Comparison of ENCODE assay signal across 21 cellular contexts in the genomic region with DNA sequence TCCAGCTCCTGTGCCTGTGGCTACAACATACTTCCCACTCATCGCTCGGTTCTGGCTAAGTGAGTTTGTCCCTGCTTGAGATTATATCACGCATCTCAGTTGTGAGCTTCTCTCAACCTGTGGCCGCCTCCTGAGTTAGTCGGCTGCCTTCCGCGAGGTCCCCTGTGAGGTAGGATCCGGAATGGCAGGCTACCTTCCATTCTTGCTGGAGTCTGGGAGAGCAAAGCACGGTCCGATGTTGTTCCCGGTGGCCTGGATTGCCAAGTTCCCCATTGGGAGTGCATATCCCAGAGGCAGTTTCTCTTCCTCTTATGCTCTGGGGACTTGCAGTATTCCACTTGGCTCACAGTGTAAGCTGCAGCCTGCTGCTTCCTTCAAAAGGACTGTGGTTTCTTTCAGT.
DNase-seq lines count a peak whose midpoint lies in the region; ATAC-seq and TF ChIP-seq lines count a peak whose summit lies in the region.
"Had no signal": no experiment of that assay in that cellular context is flagged by ENCODE, and none has a peak within 500 bp of the region (broad histone marks: within the 10 kb centered on the region; RNA-seq: fewer than 3 reads in every experiment).

No MANE protein-coding gene starts in this region.

- CTCF ChIA-PET in RWPE1 (lab: Yijun Ruan, JAX), result no interaction called here
- CTCF ChIA-PET in activated CD8-positive, alpha-beta memory T cell treated with anti-CD3 and anti-CD28 coated beads, Interleukin-2, amount 10 ng/mL, durations not matched to agents 7 days and 5 days (lab: Charles Lee), result no interaction called here

- H3K4me1 ChIP-seq in left ventricle myocardium inferior, result peaks cover 21% of the 10 kb centered on the region
- H3K4me1 ChIP-seq: vagina had no signal

- no peak overlapping the region for H3K27ac ChIP-seq in left ventricle myocardium inferior (replicated peaks)
- H3K27ac ChIP-seq in RWPE1, result no peak overlapping the region
- H3K27ac ChIP-seq: C4-2B, GM23248, vagina had no signal

- in situ Hi-C loops in astrocyte of the spinal cord (cut with HindIII; ENCODE audit: low sequenced_read_pairs), result no loop called here

- no peaks in the 10 kb centered on the region for H3K27me3 Mint-ChIP-seq in activated CD8-positive, alpha-beta memory T cell treated with anti-CD3 and anti-CD28 coated beads, Interleukin-2, amount 10 ng/mL, durations not matched to agents 7 days and 5 days
- H3K27me3 Mint-ChIP-seq: activated CD4-positive, alpha-beta T cell treated with anti-CD3 and anti-CD28 coated beads, Interleukin-2, amount 10 ng/mL, durations not matched to agents 24 days and 14 days; progenitor cell of endocrine pancreas had no signal

- intact Hi-C loops in Right ventricle myocardium superior (cut with DNase I), result no loop called here
- intact Hi-C loops in left ventricle myocardium inferior (cut with micrococcal nuclease), result no loop called here

- H3K4me3 Mint-ChIP-seq in activated CD8-positive, alpha-beta memory T cell treated with anti-CD3 and anti-CD28 coated beads, Interleukin-2, amount 10 ng/mL, durations not matched to agents 7 days and 5 days, result no peak overlapping the region
- H3K4me3 Mint-ChIP-seq: activated CD4-positive, alpha-beta T cell treated with anti-CD3 and anti-CD28 coated beads, Interleukin-2, amount 10 ng/mL, durations not matched to agents 24 days and 14 days had no signal

- ATAC-seq in Right ventricle myocardium superior (ENCODE audit: poor library complexity) (peak; percentile 48), HG02798 (IDR thresholded peaks at IDR 0.05; ENCODE audit: poor library complexity, unreplicated experiment) (no peak)
- no peak for ATAC-seq in activated CD8-positive, alpha-beta memory T cell treated with anti-CD3 and anti-CD28 coated beads, Interleukin-2, amount 10 ng/mL, durations not matched to agents 7 days and 5 days

- H3K9me3 ChIP-seq in left ventricle myocardium inferior (replicated peaks), result no peaks in the 10 kb centered on the region
- H3K9me3 ChIP-seq: vagina had no signal

- DNase-seq in Right ventricle myocardium superior, result no peak
- no peak for DNase-seq in left ventricle myocardium inferior
- peak; percentile 23 for DNase-seq in astrocyte of the spinal cord (ENCODE audit: low read depth, low spot score)
- peak; percentile 23 for DNase-seq in iPS-NIHi11 (ENCODE audit: low spot score)
- no peak for DNase-seq in RWPE1 (ENCODE audit: low spot score)
- DNase-seq in GM19238 (ENCODE audit: insufficient read length, low spot score), result no peak
- DNase-seq in activated CD8-positive, alpha-beta memory T cell treated with anti-CD3 and anti-CD28 coated beads, Interleukin-2, amount 10 ng/mL, durations not matched to agents 7 days and 5 days, result no peak
- DNase-seq: activated CD4-positive, alpha-beta T cell treated with anti-CD3 and anti-CD28 coated beads, Interleukin-2, amount 10 ng/mL, durations not matched to agents 24 days and 14 days; activated CD8-positive, alpha-beta memory T cell treated with anti-CD3 and anti-CD28 coated beads, Interleukin-2, amount 50 U/mL, for 48 hours; activated gamma-delta T cell; amniotic stem cell; GDM1; GM23248; NCI-H1436 treated with DMSO at 0.1 percent for 48 hours; small intestine; stimulated activated CD4-positive, alpha-beta T cell treated with anti-CD3 and anti-CD28 coated beads, Interleukin-4, amount 100 ng/mL, for 24 hours had no signal

- peaks cover 2% of the 10 kb centered on the region for H3K9me3 Mint-ChIP-seq in activated CD8-positive, alpha-beta memory T cell treated with anti-CD3 and anti-CD28 coated beads, Interleukin-2, amount 10 ng/mL, durations not matched to agents 7 days and 5 days (ENCODE audit: low read depth)
- H3K9me3 Mint-ChIP-seq: activated CD4-positive, alpha-beta T cell treated with anti-CD3 and anti-CD28 coated beads, Interleukin-2, amount 10 ng/mL, durations not matched to agents 24 days and 14 days; nephron had no signal

- H3K36me3 ChIP-seq in left ventricle myocardium inferior, result no peaks in the 10 kb centered on the region
- H3K36me3 ChIP-seq: vagina had no signal

- H3K4me3 ChIP-seq in left ventricle myocardium inferior (no peak overlapping the region), astrocyte of the spinal cord (ENCODE audit: low read depth, low read length) (no peak overlapping the region)
- H3K4me3 ChIP-seq: GM23248, vagina had no signal

- H3K4me1 Mint-ChIP-seq in activated CD8-positive, alpha-beta memory T cell treated with anti-CD3 and anti-CD28 coated beads, Interleukin-2, amount 10 ng/mL, durations not matched to agents 7 days and 5 days, result no peaks in the 10 kb centered on the region
- H3K4me1 Mint-ChIP-seq: activated CD4-positive, alpha-beta T cell treated with anti-CD3 and anti-CD28 coated beads, Interleukin-2, amount 10 ng/mL, durations not matched to agents 24 days and 14 days had no signal

- H3K27ac Mint-ChIP-seq in activated CD8-positive, alpha-beta memory T cell treated with anti-CD3 and anti-CD28 coated beads, Interleukin-2, amount 10 ng/mL, durations not matched to agents 7 days and 5 days, result no peak overlapping the region
- H3K27ac Mint-ChIP-seq: activated CD4-positive, alpha-beta T cell treated with anti-CD3 and anti-CD28 coated beads, Interleukin-2, amount 10 ng/mL, durations not matched to agents 24 days and 14 days; progenitor cell of endocrine pancreas had no signal

- POLR2A ChIA-PET in RWPE1 (lab: Yijun Ruan, JAX; ENCODE audit: low non-redundant PET), result no interaction called here

- no peaks in the 10 kb centered on the region for H3K36me3 Mint-ChIP-seq in activated CD8-positive, alpha-beta memory T cell treated with anti-CD3 and anti-CD28 coated beads, Interleukin-2, amount 10 ng/mL, durations not matched to agents 7 days and 5 days

- no peaks in the 10 kb centered on the region for H3K27me3 ChIP-seq in left ventricle myocardium inferior (ENCODE audit: low read depth)
- H3K27me3 ChIP-seq: vagina had no signal

- no peak for TF ChIP-seq CTCF in left ventricle myocardium inferior (IDR thresholded peaks at IDR 0.05; ENCODE audit: borderline replicate concordance)
- TF ChIP-seq CTCF in astrocyte of the spinal cord (IDR thresholded peaks at IDR 0.05; ENCODE audit: low read depth, low read length), result no peak
- TF ChIP-seq CTCF in RWPE1 (conservative IDR thresholded peaks at IDR 0.05; ENCODE audit: low read depth), result no peak

Comparison
In these comparisons a context has a peak if more than half of its experiments do, and no peak if none do; other contexts are left out.
1. DNase-seq: peak in astrocyte of the spinal cord (single experiment) and iPS-NIHi11 (single experiment); none in Right ventricle myocardium superior (single experiment), left ventricle myocardium inferior (single experiment), RWPE1 (single experiment), GM19238 (single experiment) and activated CD8-positive, alpha-beta memory T cell treated with anti-CD3 and anti-CD28 coated beads, Interleukin-2, amount 10 ng/mL, durations not matched to agents 7 days and 5 days (single experiment).